In genomic region chr11:72821920-72822799, GRCh38 we compare ENCODE assay signal across 8 cellular contexts. TPM values are rescaled to one million over a fixed set of nuclear protein-coding genes. Genes with fewer than 3 reads are reported as not detected.
DNase-seq lines count a peak whose midpoint lies in the region; ATAC-seq and FAIRE-seq lines count a peak whose summit lies in the region.

No MANE protein-coding gene starts in this region.

- H3K36me3 ChIP-seq in small intestine (ENCODE audit: control insufficient read depth in 2 of 2, insufficient read depth in 2 of 2, low read length in 2 of 2) = peaks cover 0 to 6% of the 10 kb centered on the region in 2 donors

- no peaks in the 10 kb centered on the region for H3K4me1 ChIP-seq in small intestine (ENCODE audit: control insufficient read depth in 2 of 2, insufficient read depth in 1 of 2, low read depth in 1 of 2, low read length in 1 of 2)

- WGBS in small intestine, 3 donors = 20 to 29% (median 21%) methylated on average over 58 to 82 of the region's 82 CpGs

- H3K9me3 ChIP-seq in small intestine (ENCODE audit: control insufficient read depth, low read depth) = no peaks in the 10 kb centered on the region

- FAIRE-seq in small intestine (lab: Jason Lieb, UNC) = no peak

- peak; percentile 45 for ATAC-seq in GM19324 (IDR thresholded peaks at IDR 0.05; ENCODE audit: low FRiP score, unreplicated experiment)
- peak; percentile 77 to 84 for ATAC-seq in activated CD4-positive, CD25-positive, alpha-beta regulatory T cell treated with anti-CD3 and anti-CD28 coated beads, Interleukin-2, amount 50 U/mL, for 24 hours
- ATAC-seq in HG02571 (IDR thresholded peaks at IDR 0.05; ENCODE audit: unreplicated experiment) = no peak

- peak overlapping the region in 1 of 2 donors; percentile 34 for H3K4me3 ChIP-seq in small intestine (ENCODE audit: low read depth in 1 of 2, low read length in 2 of 2)

- DNase-seq in AG08395 (ENCODE audit: low spot score) (peak; percentile 97), NCI-H146 treated with DMSO at 0.1 percent for 48 hours (lab: John Stamatoyannopoulos, UW; ENCODE audit: unreplicated experiment) (peak; percentile 84), caudate nucleus (lab: John Stamatoyannopoulos, UW) (peak in 59 of 61 donors; percentile 41 to 95 (median 85)), inferior parietal cortex (ENCODE audit: extremely low spot score) (peak; percentile 82), small intestine (peak; percentile 89)

- H3K27ac ChIP-seq in caudate nucleus (ENCODE audit: low read depth, low read length) (peak overlapping the region; percentile 71), small intestine (ENCODE audit: low read depth in 1 of 2, low read length in 1 of 2) (peak overlapping the region; percentile 5 to 61)

- no peaks in the 10 kb centered on the region for H3K27me3 ChIP-seq in small intestine (ENCODE audit: control insufficient read depth in 2 of 2, insufficient read depth in 2 of 2, low read length in 2 of 2)

RNA-seq across cellular contexts. Expression of gene ATG16L2, which starts 7.9 kb away (rescaled TPM):
- polyA plus RNA-seq in small intestine = 10 to 100 TPM; 19.7 to 43.2 (median 37.0) TPM

RNA-seq across cellular contexts. Expression of gene STARD10, which starts 28.3 kb away (rescaled TPM):
- 100 to 1,000 TPM; 169 to 331 (median 238) TPM for polyA plus RNA-seq in small intestine
